1 cellular context compared by ENCODE assay signal in genomic region chr1:109529895-109530456, GRCh38.
TF ChIP-seq lines count a peak whose summit lies in the region.

No MANE protein-coding gene starts in this region.

TF ChIP-seq in K562, 482 proteins besides CTCF, POLR2A, EP300 and RAD21:
- no peak for TF ChIP-seq BCOR (IDR thresholded peaks at IDR 0.05)
- TF ChIP-seq YBX1 (IDR thresholded peaks at IDR 0.05), result no peak
- no peak for TF ChIP-seq LARP7 (IDR thresholded peaks at IDR 0.05)
- no peak for TF ChIP-seq SOX6 (IDR thresholded peaks at IDR 0.05)
- TF ChIP-seq POLR3G (IDR thresholded peaks at IDR 0.05; ENCODE audit: extremely low read depth, insufficient read length, insufficient replicate concordance), result no peak
- no peak for TF ChIP-seq ZBTB40 (IDR thresholded peaks at IDR 0.05)
- TF ChIP-seq ZBTB40 (CRISPR knock-in tag; IDR thresholded peaks at IDR 0.05), result no peak
- no peak for TF ChIP-seq SRF (CRISPR knock-in tag; IDR thresholded peaks at IDR 0.05)
- TF ChIP-seq POLR2AphosphoS5 (IDR thresholded peaks at IDR 0.05; ENCODE audit: control insufficient read depth, insufficient read depth, low read depth, low read length), result no peak
TF ChIP-seq in K562: peak in this region for 0.
